Comparison of ENCODE assay signal across 29 cellular contexts in the genomic region with DNA sequence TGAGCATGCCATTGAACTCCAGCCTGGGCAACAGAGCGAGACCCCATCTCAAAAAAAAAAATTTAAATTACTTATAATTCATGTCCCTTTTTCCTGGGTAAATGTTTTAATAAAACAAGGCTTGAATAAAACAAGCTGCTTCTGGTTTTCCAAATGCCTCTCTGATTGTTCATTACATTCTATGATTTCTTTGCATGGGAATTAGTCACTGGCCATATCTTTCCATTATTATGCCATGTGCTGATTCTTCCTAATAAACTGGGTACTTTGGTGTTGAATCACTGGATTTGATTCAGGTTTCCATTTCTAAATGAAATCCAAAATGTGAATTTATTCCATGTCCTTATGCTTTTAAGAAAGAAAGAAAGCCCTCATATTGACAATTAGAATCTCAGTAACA. TPM values are rescaled to one million over a fixed set of nuclear protein-coding genes. Genes with fewer than 3 reads are reported as not detected.
DNase-seq lines count a peak whose midpoint lies in the region; ATAC-seq and TF ChIP-seq lines count a peak whose summit lies in the region.
"Had no signal": no experiment of that assay in that cellular context is flagged by ENCODE, and none has a peak within 500 bp of the region (broad histone marks: within the 10 kb centered on the region; RNA-seq: fewer than 3 reads in every experiment).

No MANE protein-coding gene starts in this region.

- no peak overlapping the region for H3K14ac ChIP-seq in mesenchymal stem cell (ENCODE audit: low read length in 2 of 2)

- no peak overlapping the region for H3K4me3 ChIP-seq in mesenchymal stem cell (ENCODE audit: insufficient read depth in 1 of 2, low read depth in 1 of 2, low read length in 2 of 2)
- H3K4me3 ChIP-seq: prostate gland, upper lobe of right lung had no signal

- H3K4me1 Mint-ChIP-seq in activated T-cell treated with anti-CD3 and anti-CD28 coated beads, Interleukin-2, amount 50 U/mL, for 4 hours (ENCODE audit: low read depth), result no peaks in the 10 kb centered on the region
- H3K4me1 Mint-ChIP-seq: activated CD8-positive, alpha-beta memory T cell treated with anti-CD3 and anti-CD28 coated beads, Interleukin-2, amount 10 ng/mL, durations not matched to agents 7 days and 5 days had no signal

- no peaks in the 10 kb centered on the region for H3K9me3 ChIP-seq in mesenchymal stem cell (ENCODE audit: control insufficient read depth, low read length)
- H3K9me3 ChIP-seq: prostate gland, upper lobe of right lung had no signal

- H3K9ac ChIP-seq in mesenchymal stem cell (ENCODE audit: low read length), result peak overlapping the region; percentile 50

- no peak for TF ChIP-seq CTCF in GM20000 (IDR thresholded peaks at IDR 0.05; ENCODE audit: extremely low read depth, missing control alignments)

- no peak overlapping the region for H3K4me2 ChIP-seq in mesenchymal stem cell (ENCODE audit: low read length, poor library complexity, severe bottlenecking)

- H2BK12ac ChIP-seq in mesenchymal stem cell (ENCODE audit: low read length in 2 of 2), result no peak overlapping the region

- no peak overlapping the region for H2BK120ac ChIP-seq in mesenchymal stem cell (ENCODE audit: low read depth, low read length)

- H3K36me3 ChIP-seq in mesenchymal stem cell (ENCODE audit: control insufficient read depth in 1 of 2, insufficient read depth in 2 of 2, low read depth in 1 of 2, low read length in 2 of 2), result no peaks in the 10 kb centered on the region
- H3K36me3 ChIP-seq: prostate gland, upper lobe of right lung had no signal

- no peak overlapping the region for H2BK5ac ChIP-seq in mesenchymal stem cell (ENCODE audit: low read depth, low read length, poor library complexity, severe bottlenecking)

- no peak overlapping the region for H2BK15ac ChIP-seq in mesenchymal stem cell (ENCODE audit: low read depth, poor library complexity, severe bottlenecking)

- H3K9me3 Mint-ChIP-seq in activated T-cell treated with anti-CD3 and anti-CD28 coated beads, Interleukin-2, amount 50 U/mL, for 4 hours, result no peaks in the 10 kb centered on the region

- WGBS in mesenchymal stem cell, result no CpG with 5 or more reads among the region's 1 CpG

- H3K27me3 Mint-ChIP-seq in activated T-cell treated with anti-CD3 and anti-CD28 coated beads, Interleukin-2, amount 50 U/mL, for 4 hours (ENCODE audit: low read depth), result peaks cover 5% of the 10 kb centered on the region

- DNase-seq in AG20443 (ENCODE audit: low spot score), result peak; percentile 38
- DNase-seq in M059J (ENCODE audit: low read depth), result peak; percentile 10
- no peak for DNase-seq in epithelial cell of prostate (ENCODE audit: low read depth, low spot score)
- no peak for DNase-seq in mesenchymal stem cell
- DNase-seq in activated T-cell treated with anti-CD3 and anti-CD28 coated beads, Interleukin-2, amount 50 U/mL, for 4 hours, result no peak
- DNase-seq in GM20000 (ENCODE audit: low spot score), result no peak
- DNase-seq in germinal center (ENCODE audit: low spot score), result no peak
- DNase-seq: activated CD4-positive, alpha-beta T cell treated with anti-CD3 and anti-CD28 coated beads, Interleukin-2, amount 50 U/mL, for 1 hour; activated CD8-positive, alpha-beta memory T cell treated with anti-CD3 and anti-CD28 coated beads, Interleukin-2, amount 10 ng/mL, durations not matched to agents 7 days and 5 days; activated naive CD4-positive, alpha-beta T cell treated with anti-CD3 and anti-CD28 coated beads, Interleukin-2, amount 50 U/mL, for 16 hours; anterior cingulate cortex; left cardiac atrium; NCI-H1105 treated with DMSO at 0.1 percent for 48 hours; NCI-H2029; NCI-H2227 treated with DMSO at 0.1 percent for 48 hours; NCI-H748 treated with DMSO at 0.1 percent for 48 hours; upper lobe of right lung had no signal

- H3K36me3 Mint-ChIP-seq in activated T-cell treated with anti-CD3 and anti-CD28 coated beads, Interleukin-2, amount 50 U/mL, for 4 hours (ENCODE audit: insufficient read depth), result no peaks in the 10 kb centered on the region
- H3K36me3 Mint-ChIP-seq: activated CD8-positive, alpha-beta memory T cell treated with anti-CD3 and anti-CD28 coated beads, Interleukin-2, amount 10 ng/mL, durations not matched to agents 7 days and 5 days had no signal

- no peaks in the 10 kb centered on the region for H3K4me1 ChIP-seq in mesenchymal stem cell (ENCODE audit: control insufficient read depth, insufficient read depth, low read depth, low read length)
- H3K4me1 ChIP-seq: prostate gland, upper lobe of right lung had no signal

- H3K18ac ChIP-seq in mesenchymal stem cell (ENCODE audit: low read depth in 1 of 2, low read length in 2 of 2), result no peak overlapping the region

- no peak overlapping the region for H2AK5ac ChIP-seq in mesenchymal stem cell (ENCODE audit: low read length, severe bottlenecking)

- H3K27ac ChIP-seq in epithelial cell of prostate, result peak overlapping the region; percentile 55
- no peak overlapping the region for H3K27ac ChIP-seq in mesenchymal stem cell (ENCODE audit: low read length, poor library complexity, severe bottlenecking)
- H3K27ac ChIP-seq: C4-2B, prostate gland, upper lobe of right lung had no signal

- no peak overlapping the region for H3K23ac ChIP-seq in mesenchymal stem cell (ENCODE audit: low read length in 2 of 2)

- no peak for ATAC-seq in HG03139 (IDR thresholded peaks at IDR 0.05; ENCODE audit: unreplicated experiment)
- no peak for ATAC-seq in activated T-cell treated with anti-CD3 and anti-CD28 coated beads, Interleukin-2, amount 50 U/mL, for 4 hours
- ATAC-seq: activated CD8-positive, alpha-beta memory T cell treated with anti-CD3 and anti-CD28 coated beads, Interleukin-2, amount 10 ng/mL, durations not matched to agents 7 days and 5 days; HCT116; left cardiac atrium; Right ventricle myocardium inferior; upper lobe of right lung had no signal

- H2AFZ ChIP-seq in mesenchymal stem cell (ENCODE audit: low read depth, low read length), result no peak overlapping the region

- H4K8ac ChIP-seq in mesenchymal stem cell (ENCODE audit: low read length), result no peak overlapping the region

- H3K27me3 ChIP-seq in mesenchymal stem cell (ENCODE audit: control insufficient read depth in 1 of 2, insufficient read depth in 1 of 2, low read length in 2 of 2), result no peaks in the 10 kb centered on the region
- H3K27me3 ChIP-seq: upper lobe of right lung had no signal

- no peak overlapping the region for H3K4ac ChIP-seq in mesenchymal stem cell (ENCODE audit: low read depth in 1 of 2, low read length in 2 of 2)

- H3K79me1 ChIP-seq in mesenchymal stem cell (replicated peaks; ENCODE audit: low read length, poor library complexity, severe bottlenecking), result no peaks in the 10 kb centered on the region

- H3K4me3 Mint-ChIP-seq in activated T-cell treated with anti-CD3 and anti-CD28 coated beads, Interleukin-2, amount 50 U/mL, for 4 hours, result no peak overlapping the region
- H3K4me3 Mint-ChIP-seq: activated CD8-positive, alpha-beta memory T cell treated with anti-CD3 and anti-CD28 coated beads, Interleukin-2, amount 10 ng/mL, durations not matched to agents 7 days and 5 days had no signal

- no peak overlapping the region for H4K91ac ChIP-seq in mesenchymal stem cell (ENCODE audit: low read length)

RNA-seq across cellular contexts. Expression of a gene that starts 42.6 kb away (rescaled TPM):
- total RNA-seq in M059J (2014; rRNA removed; shearing (Covaris generic)), result 0.44 and 1.0 TPM in 2 replicates
- polyA plus RNA-seq in mesenchymal stem cell (2013, experiment 1 of 2), result 1.7 TPM
- 1.6 TPM for polyA plus RNA-seq in mesenchymal stem cell (2013, experiment 2 of 2)
- under 1 TPM; 0.05 to 0.76 (median 0.40) TPM for total RNA-seq in activated T-cell treated with anti-CD3 and anti-CD28 coated beads, Interleukin-2, amount 50 U/mL, for 4 hours

RNA-seq across cellular contexts. Expression of a gene that starts 48.0 kb away (rescaled TPM):
- not detected in 2 replicates for total RNA-seq in M059J (2014; rRNA removed; shearing (Covaris generic))
- polyA plus RNA-seq in mesenchymal stem cell (2013, experiment 1 of 2), result not detected
- not detected for polyA plus RNA-seq in mesenchymal stem cell (2013, experiment 2 of 2)
- total RNA-seq in activated T-cell treated with anti-CD3 and anti-CD28 coated beads, Interleukin-2, amount 50 U/mL, for 4 hours, result not detected
- total RNA-seq: A673; activated CD8-positive, alpha-beta memory T cell treated with anti-CD3 and anti-CD28 coated beads, Interleukin-2, amount 10 ng/mL, durations not matched to agents 7 days and 5 days; cerebellum; epithelial cell of proximal tubule; glomerular endothelial cell; left cardiac atrium; MCF 10A; myocyte; prostate gland; Right ventricle myocardium inferior; subcutaneous adipose tissue; upper lobe of right lung had no signal

RNA-seq across cellular contexts. Expression of a gene that starts 51.3 kb away (rescaled TPM):
- 1.4 and 6.2 TPM in 2 replicates for total RNA-seq in M059J (2014; rRNA removed; shearing (Covaris generic))
- polyA plus RNA-seq in mesenchymal stem cell (2013, experiment 1 of 2), result 0.70 TPM
- polyA plus RNA-seq in mesenchymal stem cell (2013, experiment 2 of 2), result 0.81 TPM
- total RNA-seq in activated T-cell treated with anti-CD3 and anti-CD28 coated beads, Interleukin-2, amount 50 U/mL, for 4 hours, result not detected
- total RNA-seq: activated CD8-positive, alpha-beta memory T cell treated with anti-CD3 and anti-CD28 coated beads, Interleukin-2, amount 10 ng/mL, durations not matched to agents 7 days and 5 days had no signal

RNA-seq across cellular contexts. Expression of a gene that starts 51.5 kb away (rescaled TPM):
- not detected in 2 replicates for total RNA-seq in M059J (2014; rRNA removed; shearing (Covaris generic))
- not detected for polyA plus RNA-seq in mesenchymal stem cell (2013, experiment 1 of 2)
- polyA plus RNA-seq in mesenchymal stem cell (2013, experiment 2 of 2), result 0.01 TPM
- total RNA-seq in activated T-cell treated with anti-CD3 and anti-CD28 coated beads, Interleukin-2, amount 50 U/mL, for 4 hours, result not detected
- total RNA-seq: A673, glomerular endothelial cell, left cardiac atrium, MCF 10A, myocyte, Right ventricle myocardium inferior, upper lobe of right lung had no signal

Comparison
In these comparisons a context has a peak if more than half of its experiments do, and no peak if none do; other contexts are left out.
1. DNase-seq: peak in AG20443 (single experiment) and M059J (single experiment); none in epithelial cell of prostate (single experiment), mesenchymal stem cell (single experiment), activated T-cell treated with anti-CD3 and anti-CD28 coated beads, Interleukin-2, amount 50 U/mL, for 4 hours (single experiment), GM20000 (single experiment) and germinal center (single experiment).